17 cellular contexts compared by ENCODE assay signal in genomic region chr9:113526231-113526746, GRCh38.
DNase-seq lines count a peak whose midpoint lies in the region; TF ChIP-seq lines count a peak whose summit lies in the region.
"Had no signal": no experiment of that assay in that cellular context is flagged by ENCODE, and none has a peak within 500 bp of the region (broad histone marks: within the 10 kb centered on the region; RNA-seq: fewer than 3 reads in every experiment).

No MANE protein-coding gene starts in this region.

- intact Hi-C loops in adrenal gland (cut with DNase I) (no loop called here), stomach (cut with DNase I; ENCODE audit: low total_unique reads) (no loop called here), Calu3 (cut with micrococcal nuclease; ENCODE audit: unreplicated experiment) (no loop called here), breast epithelium (cut with DNase I; ENCODE audit: low total_unique reads) (no loop called here)

- TF ChIP-seq CTCF in adrenal gland (IDR thresholded peaks at IDR 0.05) (no peak), stomach (IDR thresholded peaks at IDR 0.05) (no peak), Calu3 (IDR thresholded peaks at IDR 0.05; ENCODE audit: unreplicated experiment) (no peak), breast epithelium (IDR thresholded peaks at IDR 0.05) (no peak)

- H3K27me3 Mint-ChIP-seq in IgD-negative memory B cell, result no peaks in the 10 kb centered on the region
- peaks cover 5 to 14% (median 8%) of the 10 kb centered on the region in 3 donors for H3K27me3 Mint-ChIP-seq in immature natural killer cell (ENCODE audit: low read depth in 3 of 3)
- H3K27me3 Mint-ChIP-seq in Calu3 (ENCODE audit: unreplicated experiment), result no peaks in the 10 kb centered on the region

- H3K4me3 ChIP-seq in adrenal gland (no peak overlapping the region), stomach (no peak overlapping the region), breast epithelium (no peak overlapping the region)
- H3K4me3 ChIP-seq: GM23248, MG63, tibial nerve had no signal

- peak overlapping the region in 2 of 3 donors; percentile 23 to 59 for H3K27ac Mint-ChIP-seq in IgD-negative memory B cell
- H3K27ac Mint-ChIP-seq in immature natural killer cell, result peak overlapping the region; percentile 85 to 97 (median 89)
- H3K27ac Mint-ChIP-seq in Calu3 (ENCODE audit: unreplicated experiment), result no peak overlapping the region
- H3K27ac Mint-ChIP-seq: activated T-helper 2 cell treated with anti-CD3 and anti-CD28 coated beads, Interferon-gamma antibody, Interleukin-2, Interleukin-4, amounts not matched to agents 10 μg/mL and 5 μg/mL and 100 μg/mL, durations not matched to agents 14 hours and 24 hours and 36 hours had no signal

- H3K36me3 ChIP-seq in adrenal gland (replicated peaks in 1 of 2) (peaks cover 0 to 4% of the 10 kb centered on the region in 2 donors), stomach (peaks cover 9 to 51% (median 37%) of the 10 kb centered on the region in 4 donors), breast epithelium (no peaks in the 10 kb centered on the region)
- H3K36me3 ChIP-seq: MG63, tibial nerve had no signal

- H3K27ac ChIP-seq in adrenal gland, result peak overlapping the region in 3 of 5 donors; percentile 13 to 57 (median 56)
- H3K27ac ChIP-seq in stomach, result peak overlapping the region in 3 of 5 donors; percentile 39 to 80 (median 65)
- no peak overlapping the region for H3K27ac ChIP-seq in breast epithelium
- H3K27ac ChIP-seq: GM23248 had no signal

- H3K9me3 Mint-ChIP-seq in IgD-negative memory B cell (no peaks in the 10 kb centered on the region), immature natural killer cell (no peaks in the 10 kb centered on the region), Calu3 (ENCODE audit: low read depth, unreplicated experiment) (no peaks in the 10 kb centered on the region)
- H3K9me3 Mint-ChIP-seq: activated T-helper 2 cell treated with anti-CD3 and anti-CD28 coated beads, Interferon-gamma antibody, Interleukin-2, Interleukin-4, amounts not matched to agents 10 μg/mL and 5 μg/mL and 100 μg/mL, durations not matched to agents 14 hours and 24 hours and 36 hours; mesothelial cell of epicardium had no signal

- H3K27me3 ChIP-seq in adrenal gland (no peaks in the 10 kb centered on the region), stomach (no peaks in the 10 kb centered on the region), breast epithelium (no peaks in the 10 kb centered on the region)
- H3K27me3 ChIP-seq: BE2C, MG63, tibial nerve had no signal

- CTCF ChIA-PET in Calu3 (lab: Charles Lee), result no interaction called here

- H3K9me3 ChIP-seq in adrenal gland (replicated peaks in 1 of 3) (no peaks in the 10 kb centered on the region), stomach (no peaks in the 10 kb centered on the region), breast epithelium (no peaks in the 10 kb centered on the region)
- H3K9me3 ChIP-seq: BE2C, MG63, tibial nerve had no signal

- 91 to 100% (median 93%) methylated on average over 6 to 8 of the region's 8 CpGs for WGBS in adrenal gland, 4 donors
- WGBS in stomach, 5 donors, result 87 to 96% (median 95%) methylated on average over 7 to 8 of the region's 8 CpGs

- DNase-seq in adrenal gland (no peak), immature natural killer cell (peak; percentile 57 to 62 (median 58)), stomach (no peak), Calu3 (no peak), NCI-H2196 treated with DMSO at 0.1 percent for 48 hours (lab: John Stamatoyannopoulos, UW; ENCODE audit: unreplicated experiment) (no peak), breast epithelium (ENCODE audit: low spot score in 2 of 2) (no peak)
- no peak for DNase-seq in activated CD4-positive, alpha-beta T cell treated with anti-CD3 and anti-CD28 coated beads for 1 hour
- DNase-seq: BE2C; GM23248; MG63; NCI-H187; NCI-H446 treated with DMSO at 0.1 percent for 48 hours; stimulated activated CD4-positive, alpha-beta T cell treated with anti-CD3 and anti-CD28 coated beads, Interleukin-1b, Interleukin-23, amount 100 ng/mL, for 48 hours had no signal

- TF ChIP-seq EP300 in stomach (IDR thresholded peaks at IDR 0.05), result no peak

- H3K4me3 Mint-ChIP-seq in IgD-negative memory B cell (no peak overlapping the region), immature natural killer cell (peak overlapping the region; percentile 90 to 99 (median 98)), Calu3 (ENCODE audit: low read depth, unreplicated experiment) (no peak overlapping the region)
- H3K4me3 Mint-ChIP-seq: mesothelial cell of epicardium had no signal

- BruUV-seq in Calu3 (replicated peaks; lab: Mats Ljungman, UMichigan), result no TSS peak

- H3K4me1 Mint-ChIP-seq in IgD-negative memory B cell (peaks cover 23 to 26% (median 24%) of the 10 kb centered on the region in 3 donors), immature natural killer cell (peaks cover 100% of the 10 kb centered on the region in 2 donors), Calu3 (ENCODE audit: low read depth, unreplicated experiment) (no peaks in the 10 kb centered on the region)

- H3K36me3 Mint-ChIP-seq in IgD-negative memory B cell (no peaks in the 10 kb centered on the region), immature natural killer cell (peaks cover 15 to 44% (median 39%) of the 10 kb centered on the region in 3 donors), Calu3 (ENCODE audit: insufficient read depth, unreplicated experiment) (peaks cover under 1% of the 10 kb centered on the region)
- H3K36me3 Mint-ChIP-seq: mesothelial cell of epicardium had no signal

- H3K4me1 ChIP-seq in adrenal gland (replicated peaks in 1 of 2) (peaks cover 23 to 42% of the 10 kb centered on the region in 2 donors), stomach (peaks cover 47 to 75% (median 61%) of the 10 kb centered on the region in 4 donors), breast epithelium (no peaks in the 10 kb centered on the region)
- H3K4me1 ChIP-seq: BE2C had no signal

- TF ChIP-seq POLR2A in adrenal gland (IDR thresholded peaks at IDR 0.05) (no peak), stomach (IDR thresholded peaks at IDR 0.05) (no peak), breast epithelium (IDR thresholded peaks at IDR 0.05) (no peak)

Comparison
In these comparisons a context has a peak if more than half of its experiments do, and no peak if none do; other contexts are left out.
1. H3K4me3 Mint-ChIP-seq: peak in immature natural killer cell (5 of 5); none in IgD-negative memory B cell (0 of 4) and Calu3 (single experiment).
2. DNase-seq: peak in immature natural killer cell (3 of 3); none in adrenal gland (0 of 7), stomach (single experiment), Calu3 (single experiment), NCI-H2196 treated with DMSO at 0.1 percent for 48 hours (single experiment), activated CD4-positive, alpha-beta T cell treated with anti-CD3 and anti-CD28 coated beads for 1 hour (single experiment) and breast epithelium (0 of 2).
3. H3K27ac ChIP-seq: peak in adrenal gland (3 of 5) and stomach (3 of 5); none in breast epithelium (0 of 2).